ENCODE assay signal across 14 cellular contexts in genomic region chr11:132142554-132142953, GRCh38.
A peak's percentile ranks its signal among the peaks of the same experiment; 100 is the strongest.
DNase-seq lines count a peak whose midpoint lies in the region; ATAC-seq and TF ChIP-seq lines count a peak whose summit lies in the region.
"Had no signal": no experiment of that assay in that cellular context is flagged by ENCODE, and none has a peak within 500 bp of the region (broad histone marks: within the 10 kb centered on the region; RNA-seq: fewer than 3 reads in every experiment).

No MANE protein-coding gene starts in this region.

- intact Hi-C loops in adrenal gland (cut with DNase I), result no loop called here

- H3K9me3 ChIP-seq in adrenal gland (replicated peaks in 1 of 3), result no peaks in the 10 kb centered on the region
- H3K9me3 ChIP-seq: HAP-1 had no signal

- H3K4me3 ChIP-seq in adrenal gland, result no peak overlapping the region
- H3K4me3 ChIP-seq: HAP-1 had no signal

- no peaks in the 10 kb centered on the region for H3K36me3 ChIP-seq in adrenal gland (replicated peaks in 1 of 2)
- H3K36me3 ChIP-seq: HAP-1 had no signal

- H3K27ac ChIP-seq in adrenal gland, result no peak overlapping the region
- H3K27ac ChIP-seq: HL-60 had no signal

- no peaks in the 10 kb centered on the region for H3K27me3 ChIP-seq in adrenal gland

- no peaks in the 10 kb centered on the region for H3K4me1 ChIP-seq in adrenal gland (replicated peaks in 1 of 2)
- H3K4me1 ChIP-seq: HAP-1 had no signal

- WGBS in adrenal gland, 4 donors, result 53 to 60% (median 56%) methylated on average over 8 to 12 of the region's 12 CpGs

- no peak for TF ChIP-seq POLR2A in adrenal gland (IDR thresholded peaks at IDR 0.05)

- TF ChIP-seq CTCF in adrenal gland (IDR thresholded peaks at IDR 0.05), result no peak

- DNase-seq in NCI-H2227 (lab: John Stamatoyannopoulos, UW; ENCODE audit: unreplicated experiment) (peak; percentile 7), NCI-H2227 treated with DMSO at 0.1 percent for 48 hours (lab: John Stamatoyannopoulos, UW) (no peak), NCI-H1092 treated with DMSO at 0.1 percent for 48 hours (lab: John Stamatoyannopoulos, UW) (peak; percentile 69), NCI-H510A (lab: John Stamatoyannopoulos, UW) (peak; percentile 56), adrenal gland (peak in 4 of 7 donors; percentile 7 to 53 (median 26)), germinal center (ENCODE audit: low spot score) (no peak)
- DNase-seq: NCI-H1694, NCI-H226, NCI-H82, SHP77 treated with DMSO at 0.1 percent for 48 hours had no signal

- no peak for ATAC-seq in HG02642 (IDR thresholded peaks at IDR 0.05; ENCODE audit: poor library complexity, unreplicated experiment)
- ATAC-seq in HG02973 (IDR thresholded peaks at IDR 0.05; ENCODE audit: unreplicated experiment), result no peak

Comparison
In these comparisons a context has a peak if more than half of its experiments do, and no peak if none do; other contexts are left out.
1. DNase-seq: peak in NCI-H2227 (single experiment), NCI-H1092 treated with DMSO at 0.1 percent for 48 hours (single experiment), NCI-H510A (single experiment) and adrenal gland (4 of 7); none in NCI-H2227 treated with DMSO at 0.1 percent for 48 hours (single experiment) and germinal center (single experiment).